9 cellular contexts compared by ENCODE assay signal in the genomic region with DNA sequence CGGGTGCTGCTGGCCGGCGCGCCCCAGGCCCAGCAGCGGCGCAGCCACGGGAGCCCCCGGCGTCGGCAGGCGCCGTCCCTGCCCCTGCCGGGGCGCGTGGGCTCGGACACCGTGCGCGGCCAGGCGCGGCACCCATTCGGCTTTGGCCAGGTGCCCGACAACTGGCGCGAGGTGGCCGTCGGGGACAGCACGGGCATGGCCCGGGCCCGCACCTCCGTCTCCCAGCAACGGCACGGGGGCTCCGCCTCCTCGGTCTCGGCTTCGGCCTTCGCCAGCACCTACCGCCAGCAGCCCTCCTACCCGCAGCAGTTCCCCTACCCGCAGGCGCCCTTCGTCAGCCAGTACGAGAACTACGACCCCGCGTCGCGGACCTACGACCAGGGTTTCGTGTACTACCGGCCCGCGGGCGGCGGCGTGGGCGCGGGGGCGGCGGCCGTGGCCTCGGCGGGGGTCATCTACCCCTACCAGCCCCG. TPM values are rescaled to one million over a fixed set of nuclear protein-coding genes. Genes with fewer than 3 reads are reported as not detected.
DNase-seq lines count a peak whose midpoint lies in the region; ATAC-seq and TF ChIP-seq lines count a peak whose summit lies in the region.
"Had no signal": no experiment of that assay in that cellular context is flagged by ENCODE, and none has a peak within 500 bp of the region (broad histone marks: within the 10 kb centered on the region; RNA-seq: fewer than 3 reads in every experiment).

No MANE protein-coding gene starts in this region.

- POLR2A ChIA-PET in naive thymus-derived CD4-positive, alpha-beta T cell (lab: Charles Lee), result interaction anchor here (1.0 to 1.6 kb wide), 3 partner anchors 9 to 46 kb away, joined by 3 to 5 read pairs (median 4); no protein-coding TSS in a partner anchor

- DNase-seq in KBM-7 (peak; percentile 69), epithelial cell of proximal tubule (ENCODE audit: low read depth) (no peak), type B pancreatic cell (ENCODE audit: extremely low spot score, unreplicated experiment) (no peak), NCI-H524 treated with DMSO at 0.1 percent for 48 hours (lab: John Stamatoyannopoulos, UW) (no peak)
- DNase-seq in activated CD4-positive, alpha-beta T cell treated with anti-CD3 and anti-CD28 coated beads, Interleukin-2, amount 50 U/mL, for 1 hour, result peak; percentile 40
- DNase-seq in naive thymus-derived CD4-positive, alpha-beta T cell, result peak in 2 of 9 donors; percentile 44 to 47

- H3K27ac ChIP-seq in BLaER1, result peak overlapping the region; percentile 49; the same call in 1 of the 2 replicates
- H3K27ac ChIP-seq in naive thymus-derived CD4-positive, alpha-beta T cell (ENCODE audit: low read depth, low read length), result peak overlapping the region; percentile 77

- peak; percentile 27 for ATAC-seq in naive thymus-derived CD4-positive, alpha-beta T cell
- no peak for ATAC-seq in GM21381 (IDR thresholded peaks at IDR 0.05; ENCODE audit: unreplicated experiment)

- intact Hi-C loops in naive thymus-derived CD4-positive, alpha-beta T cell (cut with micrococcal nuclease), result loop anchor here (1.0 to 5.0 kb wide), 5 partner anchors 19 to 1275 kb away; a partner anchor contains a TSS

- H3K27ac Mint-ChIP-seq in naive thymus-derived CD4-positive, alpha-beta T cell, result no peak overlapping the region
- no peak overlapping the region for H3K27ac Mint-ChIP-seq in type B pancreatic cell

- H3K4me1 ChIP-seq in BLaER1, result peaks cover 81% of the 10 kb centered on the region
- H3K4me1 ChIP-seq in naive thymus-derived CD4-positive, alpha-beta T cell (ENCODE audit: control insufficient read depth in 2 of 2, insufficient read depth in 2 of 2, low read length in 2 of 2), result peaks cover 15 to 21% of the 10 kb centered on the region in 2 donors

- H3K36me3 ChIP-seq in BLaER1, result no peaks in the 10 kb centered on the region
- no peaks in the 10 kb centered on the region for H3K36me3 ChIP-seq in naive thymus-derived CD4-positive, alpha-beta T cell (ENCODE audit: control insufficient read depth in 2 of 3, insufficient read depth in 3 of 3, low read length in 3 of 3)

- no peaks in the 10 kb centered on the region for H3K9me3 Mint-ChIP-seq in naive thymus-derived CD4-positive, alpha-beta T cell
- H3K9me3 Mint-ChIP-seq in type B pancreatic cell, result no peaks in the 10 kb centered on the region

- H3K4me3 ChIP-seq in BLaER1 (peak overlapping the region; percentile 70), epithelial cell of proximal tubule (ENCODE audit: low read depth, low read length) (peak overlapping the region; percentile 62)
- H3K4me3 ChIP-seq in naive thymus-derived CD4-positive, alpha-beta T cell (ENCODE audit: low read length), result peak overlapping the region; percentile 74

- peaks cover 19% of the 10 kb centered on the region; the same call in 1 of the 2 replicates for H4K20me1 ChIP-seq in BLaER1

- in situ Hi-C loops in KBM-7 (cut with MboI; ENCODE audit: low pct_unique_long_range_greater_than_20kb, low sequenced_read_pairs), result no loop called here

- H3K4me3 Mint-ChIP-seq in naive thymus-derived CD4-positive, alpha-beta T cell, result peak overlapping the region in 9 of 10 donors; percentile 41 to 82 (median 71)
- H3K4me3 Mint-ChIP-seq in type B pancreatic cell, result peak overlapping the region; percentile 52

- H3K9ac ChIP-seq in BLaER1, result peak overlapping the region; percentile 59

- H3K4me1 Mint-ChIP-seq in naive thymus-derived CD4-positive, alpha-beta T cell, result peaks cover 25 to 55% (median 39%) of the 10 kb centered on the region in 7 donors
- peaks cover 32% of the 10 kb centered on the region for H3K4me1 Mint-ChIP-seq in type B pancreatic cell (ENCODE audit: unreplicated experiment)

- H3K9me3 ChIP-seq in BLaER1, result no peaks in the 10 kb centered on the region
- H3K9me3 ChIP-seq in naive thymus-derived CD4-positive, alpha-beta T cell (ENCODE audit: control insufficient read depth in 2 of 3, low read length in 3 of 3), result no peaks in the 10 kb centered on the region

- H3K4me2 ChIP-seq in BLaER1, result peak overlapping the region; percentile 92

- CTCF ChIA-PET in naive thymus-derived CD4-positive, alpha-beta T cell (lab: Charles Lee), result interaction anchor here (0.7 to 1.7 kb wide), 8 partner anchors 9 to 43 kb away, joined by 3 to 11 read pairs (median 4); no protein-coding TSS in a partner anchor

- peaks cover 0 to 6% (median 0%) of the 10 kb centered on the region in 5 donors for H3K27me3 Mint-ChIP-seq in naive thymus-derived CD4-positive, alpha-beta T cell
- H3K27me3 Mint-ChIP-seq in type B pancreatic cell, result peaks cover 10% of the 10 kb centered on the region

- no peaks in the 10 kb centered on the region for H3K36me3 Mint-ChIP-seq in naive thymus-derived CD4-positive, alpha-beta T cell
- no peaks in the 10 kb centered on the region for H3K36me3 Mint-ChIP-seq in type B pancreatic cell

- TF ChIP-seq CTCF in epithelial cell of proximal tubule (conservative IDR thresholded peaks at IDR 0.05; ENCODE audit: low read depth, low read length), result no peak
- TF ChIP-seq CTCF in type B pancreatic cell (conservative IDR thresholded peaks at IDR 0.05), result no peak

- peaks cover 48% of the 10 kb centered on the region for H3K27me3 ChIP-seq in BLaER1
- H3K27me3 ChIP-seq in naive thymus-derived CD4-positive, alpha-beta T cell (ENCODE audit: control insufficient read depth in 2 of 2, insufficient read depth in 2 of 2, low read length in 2 of 2), result no peaks in the 10 kb centered on the region

RNA-seq across cellular contexts. Expression of a gene that starts 0.8 kb away (rescaled TPM):
- 48.7 and 120 TPM in 2 replicates for total RNA-seq in epithelial cell of proximal tubule
- 1 to 10 TPM in 3 of 5 experiments, under 1 TPM in 2; 0.49 to 2.2 (median 1.0) TPM for total RNA-seq in naive thymus-derived CD4-positive, alpha-beta T cell
- 1 to 10 TPM; 1.3 to 2.3 TPM for polyA plus RNA-seq in naive thymus-derived CD4-positive, alpha-beta T cell
- total RNA-seq in type B pancreatic cell (ENCODE audit: low replicate concordance), result 10.3 and 25.1 TPM in 2 replicates

RNA-seq across cellular contexts. Expression of a gene that starts 53.7 kb away (rescaled TPM):
- total RNA-seq in epithelial cell of proximal tubule (not detected in 2 replicates), type B pancreatic cell (ENCODE audit: low replicate concordance) (not detected in 2 replicates)
- total RNA-seq in naive thymus-derived CD4-positive, alpha-beta T cell, result not detected
- polyA plus RNA-seq in naive thymus-derived CD4-positive, alpha-beta T cell, result not detected
- total RNA-seq: glomerular endothelial cell had no signal

Comparison
In these comparisons a context has a peak if more than half of its experiments do, and no peak if none do; other contexts are left out.
1. DNase-seq: peak in KBM-7 (single experiment) and activated CD4-positive, alpha-beta T cell treated with anti-CD3 and anti-CD28 coated beads, Interleukin-2, amount 50 U/mL, for 1 hour (single experiment); none in epithelial cell of proximal tubule (single experiment), type B pancreatic cell (single experiment) and NCI-H524 treated with DMSO at 0.1 percent for 48 hours (single experiment).
2. Peak in every context shown above with its lines, with median percentiles within 50 percentile points of each other: H3K4me3 ChIP-seq.